8 cellular contexts compared by ENCODE assay signal in genomic region chr16:53098526-53099317, GRCh38. TPM values are rescaled to one million over a fixed set of nuclear protein-coding genes. Genes with fewer than 3 reads are reported as not detected.
DNase-seq lines count a peak whose midpoint lies in the region; ATAC-seq lines count a peak whose summit lies in the region.

No MANE protein-coding gene starts in this region.

- H3K4me1 Mint-ChIP-seq in activated CD4-positive, alpha-beta memory T cell treated with anti-CD3 and anti-CD28 coated beads for 36 hours (ENCODE audit: low read depth), result peaks cover 18% of the 10 kb centered on the region
- H3K4me1 Mint-ChIP-seq in stimulated activated effector memory CD8-positive, alpha-beta T cell treated with anti-CD3 and anti-CD28 coated beads, Interleukin-12 subunit alpha, Interleukin-12 subunit beta, amount 100 ng/mL, for 72 hours, result peaks cover 43% of the 10 kb centered on the region

- peak overlapping the region; percentile 69 for H3K4me3 Mint-ChIP-seq in activated CD4-positive, alpha-beta memory T cell treated with anti-CD3 and anti-CD28 coated beads for 36 hours
- peak overlapping the region; percentile 83 for H3K4me3 Mint-ChIP-seq in stimulated activated effector memory CD8-positive, alpha-beta T cell treated with anti-CD3 and anti-CD28 coated beads, Interleukin-12 subunit alpha, Interleukin-12 subunit beta, amount 100 ng/mL, for 72 hours

- H3K27me3 Mint-ChIP-seq in activated CD4-positive, alpha-beta memory T cell treated with anti-CD3 and anti-CD28 coated beads for 36 hours, result no peaks in the 10 kb centered on the region

- peaks cover 47% of the 10 kb centered on the region for H3K79me2 ChIP-seq in ACC112 (ENCODE audit: control insufficient read depth, insufficient read depth, low read length, unreplicated experiment)

- CTCF ChIA-PET in activated CD4-positive, alpha-beta memory T cell treated with anti-CD3 and anti-CD28 coated beads for 36 hours (lab: Charles Lee), result interaction anchor here (0.6 to 2.4 kb wide), 7 partner anchors 31 to 61 kb away, joined by 3 to 18 read pairs (median 3); partner anchors contain the start of gene CHD9

- H3K27ac Mint-ChIP-seq in activated CD4-positive, alpha-beta memory T cell treated with anti-CD3 and anti-CD28 coated beads for 36 hours, result peak overlapping the region; percentile 82
- peak overlapping the region; percentile 90 for H3K27ac Mint-ChIP-seq in stimulated activated effector memory CD8-positive, alpha-beta T cell treated with anti-CD3 and anti-CD28 coated beads, Interleukin-12 subunit alpha, Interleukin-12 subunit beta, amount 100 ng/mL, for 72 hours

- ATAC-seq in GM18519 (IDR thresholded peaks at IDR 0.05; ENCODE audit: low FRiP score, unreplicated experiment) (peak; percentile 52), HG03039 (IDR thresholded peaks at IDR 0.05; ENCODE audit: unreplicated experiment) (peak; percentile 62)
- peak; percentile 83 for ATAC-seq in stimulated activated effector memory CD8-positive, alpha-beta T cell treated with anti-CD3 and anti-CD28 coated beads, Interleukin-12 subunit alpha, Interleukin-12 subunit beta, amount 100 ng/mL, for 72 hours

- H3K9me3 Mint-ChIP-seq in activated CD4-positive, alpha-beta memory T cell treated with anti-CD3 and anti-CD28 coated beads for 36 hours, result no peaks in the 10 kb centered on the region
- no peaks in the 10 kb centered on the region for H3K9me3 Mint-ChIP-seq in stimulated activated effector memory CD8-positive, alpha-beta T cell treated with anti-CD3 and anti-CD28 coated beads, Interleukin-12 subunit alpha, Interleukin-12 subunit beta, amount 100 ng/mL, for 72 hours

- no peaks in the 10 kb centered on the region for H3K36me3 Mint-ChIP-seq in activated CD4-positive, alpha-beta memory T cell treated with anti-CD3 and anti-CD28 coated beads for 36 hours
- no peaks in the 10 kb centered on the region for H3K36me3 Mint-ChIP-seq in stimulated activated effector memory CD8-positive, alpha-beta T cell treated with anti-CD3 and anti-CD28 coated beads, Interleukin-12 subunit alpha, Interleukin-12 subunit beta, amount 100 ng/mL, for 72 hours

- H3K36me3 ChIP-seq in ACC112 (ENCODE audit: insufficient read depth, low read length) (no peaks in the 10 kb centered on the region), endocrine pancreas (ENCODE audit: control insufficient read depth, insufficient read depth, low read length) (no peaks in the 10 kb centered on the region), mesodermal cell (ENCODE audit: control insufficient read depth, insufficient read depth, low read length) (peaks cover 6% of the 10 kb centered on the region)

- peak; percentile 20 to 66 for DNase-seq in NCI-H446 (lab: John Stamatoyannopoulos, UW)
- DNase-seq in activated CD4-positive, alpha-beta memory T cell treated with anti-CD3 and anti-CD28 coated beads for 36 hours, result peak; percentile 60
- DNase-seq in stimulated activated effector memory CD8-positive, alpha-beta T cell treated with anti-CD3 and anti-CD28 coated beads, Interleukin-12 subunit alpha, Interleukin-12 subunit beta, amount 100 ng/mL, for 72 hours (ENCODE audit: low spot score in 2 of 2), result peak; percentile 20 to 70

- POLR2A ChIA-PET in activated CD4-positive, alpha-beta memory T cell treated with anti-CD3 and anti-CD28 coated beads for 36 hours (lab: Charles Lee), result interaction anchor here (1.2 to 1.6 kb wide), 2 partner anchors 31 to 405 kb away, joined by 3 read pairs; partner anchors contain the start of gene AKTIP

- intact Hi-C loops in activated CD4-positive, alpha-beta memory T cell treated with anti-CD3 and anti-CD28 coated beads for 36 hours (cut with micrococcal nuclease), result loop anchor here (1.0 kb wide), 2 partner anchors 32 to 43 kb away; no protein-coding TSS in a partner anchor

- peak overlapping the region; percentile 72 for H3K4me3 ChIP-seq in ACC112 (ENCODE audit: low read depth, low read length)
- peak overlapping the region; percentile 23 for H3K4me3 ChIP-seq in endocrine pancreas (ENCODE audit: control insufficient read depth, insufficient read depth, low read length)
- peak overlapping the region; percentile 20 for H3K4me3 ChIP-seq in mesodermal cell (ENCODE audit: extremely low read depth, insufficient read depth, low read length, poor library complexity, severe bottlenecking)

- H2AFZ ChIP-seq in ACC112 (ENCODE audit: low read length, unreplicated experiment), result peak overlapping the region; percentile 1

- H3K4me1 ChIP-seq in ACC112 (ENCODE audit: control insufficient read depth, insufficient read depth, low read length, unreplicated experiment) (peaks cover 37% of the 10 kb centered on the region), endocrine pancreas (ENCODE audit: control insufficient read depth, insufficient read depth, low read length) (peaks cover 11% of the 10 kb centered on the region), mesodermal cell (ENCODE audit: control insufficient read depth, insufficient read depth, low read length, poor library complexity, severe bottlenecking) (peaks cover 37% of the 10 kb centered on the region)

- WGBS in mesodermal cell (ENCODE audit: insufficient coverage in 2 of 2), 2 experiments, result 30 to 34% methylated on average over 13 of the region's 16 CpGs

- H3K27me3 ChIP-seq in ACC112 (ENCODE audit: insufficient read depth, low read length), result no peaks in the 10 kb centered on the region
- no peaks in the 10 kb centered on the region for H3K27me3 ChIP-seq in endocrine pancreas (ENCODE audit: control insufficient read depth, insufficient read depth, low read length)

- H3K27ac ChIP-seq in ACC112 (ENCODE audit: low read depth, low read length) (peak overlapping the region; percentile 96), mesodermal cell (ENCODE audit: low read depth, low read length, severe bottlenecking) (peak overlapping the region; percentile 91)

- H3K9me3 ChIP-seq in endocrine pancreas (ENCODE audit: control insufficient read depth, low read length) (no peaks in the 10 kb centered on the region), mesodermal cell (ENCODE audit: control insufficient read depth, low read length) (no peaks in the 10 kb centered on the region)

- peak overlapping the region; percentile 48 for H3K9ac ChIP-seq in endocrine pancreas (ENCODE audit: control insufficient read depth, insufficient read depth, low read length)

RNA-seq across cellular contexts. Expression of gene CHD9, which starts 43.9 kb away (rescaled TPM):
- 10 to 100 TPM; 15.0 to 15.5 TPM for total RNA-seq in activated CD4-positive, alpha-beta memory T cell treated with anti-CD3 and anti-CD28 coated beads for 36 hours
- 32.8 TPM for polyA plus RNA-seq in mesodermal cell (2013, experiment 1 of 2)
- 31.9 TPM for polyA plus RNA-seq in mesodermal cell (2013, experiment 2 of 2)

RNA-seq across cellular contexts. Expression of gene CHD9NB, which starts 46.0 kb away (rescaled TPM):
- under 1 TPM in 1 of 2 experiments, not detected in 1; 0.12 TPM for total RNA-seq in activated CD4-positive, alpha-beta memory T cell treated with anti-CD3 and anti-CD28 coated beads for 36 hours
- polyA plus RNA-seq in mesodermal cell (2013, experiment 1 of 2), result 2.1 TPM
- polyA plus RNA-seq in mesodermal cell (2013, experiment 2 of 2), result 1.6 TPM

Comparison
In these comparisons a context has a peak if more than half of its experiments do, and no peak if none do; other contexts are left out.
1. Peak in every context shown above with its lines: DNase-seq, ATAC-seq, H3K4me3 ChIP-seq and H3K27ac ChIP-seq.
2. H3K4me3 ChIP-seq: peak in every context shown above with its lines; median percentile 72 in ACC112; 23 in endocrine pancreas; 20 in mesodermal cell.